In genomic region chr2:218806346-218806978, GRCh38 we compare ENCODE assay signal across 9 cellular contexts. TPM values are rescaled to one million over a fixed set of nuclear protein-coding genes. Genes with fewer than 3 reads are reported as not detected.
DNase-seq lines count a peak whose midpoint lies in the region; ATAC-seq and TF ChIP-seq lines count a peak whose summit lies in the region.
"Had no signal": no experiment of that assay in that cellular context is flagged by ENCODE, and none has a peak within 500 bp of the region (broad histone marks: within the 10 kb centered on the region; RNA-seq: fewer than 3 reads in every experiment).

No MANE protein-coding gene starts in this region.

- H3K4me3 ChIP-seq in SK-N-MC, result peak overlapping the region; percentile 65
- H3K4me3 ChIP-seq in cardiac muscle cell, result no peak overlapping the region
- H3K4me3 ChIP-seq in smooth muscle cell, result peak overlapping the region; percentile 14

- DNase-seq in AG20443 (ENCODE audit: low spot score), result peak; percentile 95
- peak; percentile 99 for DNase-seq in SK-N-MC (ENCODE audit: low read depth, low spot score)
- DNase-seq in cardiac muscle cell (ENCODE audit: low read depth in 1 of 2, low spot score in 1 of 2), result peak in 1 of 2 donors; percentile 100
- peak; percentile 14 for DNase-seq in smooth muscle cell (lab: John Stamatoyannopoulos, UW; ENCODE audit: unreplicated experiment)
- no peak for DNase-seq in T-cell
- DNase-seq in stimulated activated CD4-positive, alpha-beta T cell treated with anti-CD3 and anti-CD28 coated beads, Interleukin-4, amount 100 ng/mL, for 24 hours, result no peak

- H3K79me2 ChIP-seq in smooth muscle cell (ENCODE audit: low read depth), result no peaks in the 10 kb centered on the region

- H3K4me2 ChIP-seq in smooth muscle cell, result peak overlapping the region; percentile 75

- CTCF ChIA-PET in T-cell (lab: Charles Lee), result interaction anchor here in 1 of 2 donors (0.8 kb wide), 1 partner anchor 297 kb away, joined by 3 read pairs; no protein-coding TSS in a partner anchor

- H3K4me1 Mint-ChIP-seq in T-cell, result peaks cover 5% of the 10 kb centered on the region in 3 donors

- H3K27me3 ChIP-seq in cardiac muscle cell (no peaks in the 10 kb centered on the region), smooth muscle cell (ENCODE audit: low read depth) (no peaks in the 10 kb centered on the region)

- H3K9ac ChIP-seq in SK-N-MC (ENCODE audit: insufficient read length), result peak overlapping the region; percentile 65
- peak overlapping the region; percentile 65 for H3K9ac ChIP-seq in smooth muscle cell (ENCODE audit: low read depth)

- TF ChIP-seq CTCF in cardiac muscle cell (IDR thresholded peaks at IDR 0.05; ENCODE audit: low read depth, low read length), result no peak
- TF ChIP-seq CTCF in smooth muscle cell (IDR thresholded peaks at IDR 0.05; ENCODE audit: borderline replicate concordance, insufficient read depth, poor library complexity, severe bottlenecking), result no peak

- peaks cover 4 to 13% (median 6%) of the 10 kb centered on the region in 3 donors for H3K9me3 Mint-ChIP-seq in T-cell

- no peak overlapping the region for H2AFZ ChIP-seq in smooth muscle cell (ENCODE audit: low read depth)

- peak; percentile 47 for ATAC-seq in HG02981 (IDR thresholded peaks at IDR 0.05; ENCODE audit: unreplicated experiment)
- no peak for ATAC-seq in T-cell (replicated peaks in 1 of 4)
- ATAC-seq in HG03108 (IDR thresholded peaks at IDR 0.05; ENCODE audit: unreplicated experiment), result no peak

- POLR2A ChIA-PET in T-cell (lab: Charles Lee), result interaction anchor here in 1 of 2 donors (0.6 kb wide), 1 partner anchor 66 kb away, joined by 5 read pairs; no protein-coding TSS in a partner anchor

- H3K9me3 ChIP-seq in SK-N-MC (ENCODE audit: low read depth, low read length) (peaks cover 8% of the 10 kb centered on the region; the same call in 1 of the 2 replicates), cardiac muscle cell (ENCODE audit: low read depth) (no peaks in the 10 kb centered on the region), smooth muscle cell (replicated peaks; ENCODE audit: low read depth) (no peaks in the 10 kb centered on the region)

- peaks cover 21 to 23% of the 10 kb centered on the region in 2 donors for H3K27me3 Mint-ChIP-seq in T-cell

- H3K27ac Mint-ChIP-seq in T-cell, result no peak overlapping the region

- H3K4me1 ChIP-seq in cardiac muscle cell (ENCODE audit: low read depth), result peaks cover 32% of the 10 kb centered on the region
- peaks cover 10% of the 10 kb centered on the region for H3K4me1 ChIP-seq in smooth muscle cell (ENCODE audit: low read depth)

- H3K36me3 Mint-ChIP-seq in T-cell, result no peaks in the 10 kb centered on the region

- 10% methylated on average over 10 of the region's 10 CpGs for WGBS in smooth muscle cell (ENCODE audit: low lambda C conversion rate)

- H3K4me3 Mint-ChIP-seq in T-cell, result no peak overlapping the region

- H3F3A ChIP-seq in smooth muscle cell (ENCODE audit: low read depth), result peaks cover 21% of the 10 kb centered on the region

- H3K27ac ChIP-seq in SK-N-MC (peak overlapping the region; percentile 97), cardiac muscle cell (peak overlapping the region; percentile 79), smooth muscle cell (ENCODE audit: low read depth) (peak overlapping the region; percentile 92)

- H3K36me3 ChIP-seq in SK-N-MC (ENCODE audit: insufficient read depth, low read length), result no peaks in the 10 kb centered on the region
- no peaks in the 10 kb centered on the region for H3K36me3 ChIP-seq in cardiac muscle cell
- no peaks in the 10 kb centered on the region for H3K36me3 ChIP-seq in smooth muscle cell (ENCODE audit: low read depth)

- H4K20me1 ChIP-seq in smooth muscle cell (ENCODE audit: low read depth), result no peaks in the 10 kb centered on the region

RNA-seq across cellular contexts. Expression of gene CYP27A1, which starts 24.5 kb away (rescaled TPM):
- total RNA-seq in cardiac muscle cell, result 63.1 and 106 TPM in 2 replicates
- polyA plus RNA-seq in cardiac muscle cell, result 70.6 and 125 TPM in 2 replicates
- 9.6 and 11.2 TPM in 2 replicates for total RNA-seq in smooth muscle cell
- polyA plus RNA-seq in smooth muscle cell, result 11.5 and 14.9 TPM in 2 replicates
- total RNA-seq in T-cell, result under 1 TPM in 4 of 5 donors, not detected in 1; 0.50 to 0.89 (median 0.58) TPM

RNA-seq across cellular contexts. Expression of gene PRKAG3, which starts 25.1 kb away (rescaled TPM):
- total RNA-seq in cardiac muscle cell (not detected in 2 replicates), smooth muscle cell (not detected in 2 replicates), T-cell (not detected)
- polyA plus RNA-seq in cardiac muscle cell (0.12 and 0.17 TPM in 2 replicates), smooth muscle cell (not detected in 2 replicates)
- total RNA-seq: subcutaneous adipose tissue had no signal

RNA-seq across cellular contexts. Expression of gene WNT6, which starts 53.1 kb away (rescaled TPM):
- total RNA-seq in cardiac muscle cell (not detected in 2 replicates), smooth muscle cell (9.3 and 12.1 TPM in 2 replicates), T-cell (under 1 TPM in 2 of 5 donors, not detected in 3; 0.13 to 0.20 TPM)
- polyA plus RNA-seq in cardiac muscle cell (0.49 TPM in 1 of 2 replicates, not detected in the other), smooth muscle cell (7.9 and 44.6 TPM in 2 replicates)

Comparison
In these comparisons a context has a peak if more than half of its experiments do, and no peak if none do; other contexts are left out.
1. DNase-seq: peak in AG20443 (single experiment), SK-N-MC (single experiment) and smooth muscle cell (single experiment); none in T-cell (0 of 34) and stimulated activated CD4-positive, alpha-beta T cell treated with anti-CD3 and anti-CD28 coated beads, Interleukin-4, amount 100 ng/mL, for 24 hours (single experiment).
2. Peak in every context shown above with its lines, with median percentiles within 50 percentile points of each other: H3K27ac ChIP-seq.